In the genomic region with DNA sequence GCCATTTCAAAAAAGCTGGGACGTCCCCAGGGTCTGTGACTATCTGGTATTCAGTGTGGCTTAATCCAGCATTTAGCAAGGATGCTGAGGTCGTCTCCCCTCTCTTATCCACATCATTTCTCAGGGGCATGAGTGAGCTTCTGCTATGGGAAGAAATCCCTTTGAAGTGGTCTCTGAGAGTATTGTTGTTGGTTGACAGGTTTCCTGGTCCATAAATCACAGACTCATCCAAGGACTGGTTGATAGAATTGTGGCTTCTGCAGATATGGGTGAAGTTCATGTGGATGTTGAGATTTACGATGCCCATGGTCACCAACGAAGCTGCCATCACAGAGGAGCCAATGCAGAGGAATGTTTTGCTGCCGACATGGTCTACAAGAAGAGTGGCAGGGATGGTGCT, we compare ENCODE assay signal across 28 cellular contexts. TPM values are rescaled to one million over a fixed set of nuclear protein-coding genes. Genes with fewer than 3 reads are reported as not detected.
"Had no signal": no experiment of that assay in that cellular context is flagged by ENCODE, and none has a peak within 500 bp of the region (broad histone marks: within the 10 kb centered on the region; RNA-seq: fewer than 3 reads in every experiment).

No MANE protein-coding gene starts in this region.

- H3K4me1 ChIP-seq: ascending aorta, breast epithelium, colonic mucosa, esophagus squamous epithelium had no signal

- H3K36me3 ChIP-seq: breast epithelium, cardiac muscle cell, colonic mucosa had no signal

- ATAC-seq: activated naive CD4-positive, alpha-beta T cell treated with anti-CD3 and anti-CD28 coated beads, Interleukin-2, amount 50 U/mL, for 72 hours; activated T-cell treated with anti-CD3 and anti-CD28 coated beads, Interleukin-2, amount 50 U/mL, for 72 hours; gastroesophageal sphincter; WTC11 had no signal

- DNase-seq: activated CD4-positive, alpha-beta memory T cell treated with anti-CD3 and anti-CD28 coated beads, Interleukin-2, amount 10 ng/mL, durations not matched to agents 7 days and 5 days; activated CD4-positive, alpha-beta T cell treated with anti-CD3 and anti-CD28 coated beads for 1 hour; activated CD4-positive, alpha-beta T cell treated with anti-CD3 and anti-CD28 coated beads for 4 hours; activated CD4-positive, alpha-beta T cell treated with anti-CD3 and anti-CD28 coated beads, Interleukin-2, amount 10 ng/mL, durations not matched to agents 7 days and 5 days; activated CD4-positive, alpha-beta T cell treated with anti-CD3 and anti-CD28 coated beads, Interleukin-2, amount 50 U/mL, for 4 hours; activated CD8-positive, alpha-beta memory T cell treated with anti-CD3 and anti-CD28 coated beads, Interleukin-2, amount 50 U/mL, for 48 hours; activated gamma-delta T cell; activated naive CD4-positive, alpha-beta T cell; activated naive CD4-positive, alpha-beta T cell treated with anti-CD3 and anti-CD28 coated beads, Interleukin-2, amount 10 ng/mL, durations not matched to agents 7 days and 5 days; activated naive CD8-positive, alpha-beta T cell treated with anti-CD3 and anti-CD28 coated beads, Interleukin-2, amount 10 ng/mL, durations not matched to agents 7 days and 5 days; activated T-cell treated with anti-CD3 and anti-CD28 coated beads for 4 hours; activated T-cell treated with anti-CD3 and anti-CD28 coated beads, Interleukin-2, amount 50 U/mL, for 24 hours; activated T-cell treated with anti-CD3 and anti-CD28 coated beads, Interleukin-2, amount 50 U/mL, for 72 hours; central memory CD4-positive, alpha-beta T cell; cerebellar nuclear complex; colonic mucosa; effector CD8-positive, alpha-beta T cell; esophagus squamous epithelium; foreskin melanocyte; T-helper 2 cell had no signal

- H3K27ac ChIP-seq: ascending aorta, breast epithelium, cardiac muscle cell, colonic mucosa, epithelial cell of prostate, esophagus squamous epithelium, gastroesophageal sphincter had no signal

- H3K4me3 ChIP-seq: ascending aorta, breast epithelium, cardiac muscle cell, colonic mucosa, esophagus squamous epithelium, gastroesophageal sphincter had no signal

- H3K27me3 ChIP-seq: ascending aorta, breast epithelium, cardiac muscle cell, colonic mucosa, esophagus squamous epithelium, gastroesophageal sphincter had no signal

- H3K9me3 ChIP-seq: ascending aorta, breast epithelium, colonic mucosa, esophagus squamous epithelium, gastroesophageal sphincter had no signal

RNA-seq across cellular contexts. Expression of a gene that starts 24.0 kb away (rescaled TPM):
- total RNA-seq: ascending aorta; T-helper 1 cell treated with Interleukin-12 subunit alpha and Interleukin-12 subunit beta and Interleukin-4 antibody, amounts not matched to agents 30 ng/mL and 1 ng/mL, for 36 hours had no signal
